9 cellular contexts compared by ENCODE assay signal in the genomic region with DNA sequence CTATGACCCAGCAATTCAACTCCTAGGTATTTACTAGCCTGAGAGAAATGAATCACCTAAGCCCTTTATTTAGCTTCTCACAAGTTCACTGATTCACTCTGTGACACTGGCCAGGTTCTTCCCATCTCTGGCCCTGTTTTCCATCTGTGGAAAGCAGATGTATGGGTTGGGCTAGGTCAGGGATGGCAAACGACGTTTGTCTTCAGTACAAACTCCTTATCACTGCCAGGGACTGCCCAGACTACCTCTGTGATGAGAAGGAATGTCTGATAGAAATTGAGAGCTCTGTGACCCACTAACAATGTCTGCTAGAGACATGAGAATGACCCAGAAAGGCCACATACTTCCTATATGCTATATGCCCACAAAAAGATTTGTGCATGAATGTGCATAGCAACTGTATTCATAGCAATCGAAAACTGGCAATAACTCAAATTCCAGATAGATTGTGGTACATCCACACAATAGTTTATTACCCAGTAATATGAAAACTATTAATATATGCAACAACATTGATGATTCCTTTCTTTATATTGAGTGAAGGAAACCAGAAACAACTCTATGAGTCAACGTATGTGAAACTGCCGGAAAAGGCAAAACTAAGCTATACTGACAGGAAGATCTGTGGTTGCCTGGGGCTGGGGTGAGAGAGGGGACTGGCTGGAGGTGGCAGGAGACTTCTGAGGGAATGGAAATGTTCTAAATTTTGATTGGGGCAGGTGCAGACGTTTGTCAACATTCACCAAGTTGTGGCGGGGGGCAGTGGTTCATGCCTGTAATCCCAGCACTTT. TPM values are rescaled to one million over a fixed set of nuclear protein-coding genes. Genes with fewer than 3 reads are reported as not detected.
DNase-seq lines count a peak whose midpoint lies in the region; ATAC-seq, FAIRE-seq and TF ChIP-seq lines count a peak whose summit lies in the region.
"Had no signal": no experiment of that assay in that cellular context is flagged by ENCODE, and none has a peak within 500 bp of the region (broad histone marks: within the 10 kb centered on the region; RNA-seq: fewer than 3 reads in every experiment).

No MANE protein-coding gene starts in this region.

- no peak overlapping the region for H3K4me3 ChIP-seq in pancreas

- H3K4me1 ChIP-seq in pancreas = no peaks in the 10 kb centered on the region

- intact Hi-C loops in pancreas (cut with DNase I) = no loop called here

- peak overlapping the region; percentile 30 to 95 (median 65) for H3K27ac Mint-ChIP-seq in naive B cell

- peak overlapping the region in 6 of 8 donors; percentile 9 to 61 (median 28) for H3K4me3 Mint-ChIP-seq in naive B cell

- DNase-seq in MV-4-11 (lab: John Stamatoyannopoulos, UW) (peak; percentile 62), naive B cell (no peak), pancreas (no peak), GM19238 (ENCODE audit: insufficient read length, low spot score) (no peak), iPS-NIHi7 (ENCODE audit: extremely low spot score) (no peak)
- peak; percentile 34 to 36 for DNase-seq in activated T-helper 1 cell treated with anti-CD3 and anti-CD28 coated beads, Interleukin-2, amount 50 U/mL, for 16 hours (ENCODE audit: low read depth in 1 of 2, low spot score in 1 of 2)
- no peak for DNase-seq in effector CD8-positive, alpha-beta T cell (lab: John Stamatoyannopoulos, UW)

- WGBS in pancreas, 2 donors = 58 to 65% methylated on average over 7 of the region's 7 CpGs

- FAIRE-seq in pancreas (lab: Jason Lieb, UNC) = no peak

- no peak overlapping the region for H3K27ac ChIP-seq in pancreas

- peak; percentile 59 for ATAC-seq in GM21423 (IDR thresholded peaks at IDR 0.05; ENCODE audit: unreplicated experiment)
- peak in 1 of 2 donors; percentile 51 for ATAC-seq in naive B cell (ENCODE audit: low read depth in 2 of 2)
- no peak for ATAC-seq in pancreas

- H3K4me1 Mint-ChIP-seq in naive B cell = peaks cover 38 to 67% (median 52%) of the 10 kb centered on the region in 3 donors

- H3K36me3 ChIP-seq in pancreas = no peaks in the 10 kb centered on the region

- H3K9me3 Mint-ChIP-seq in naive B cell = no peaks in the 10 kb centered on the region

- no peaks in the 10 kb centered on the region for H3K27me3 ChIP-seq in pancreas

- no peaks in the 10 kb centered on the region for H3K27me3 Mint-ChIP-seq in naive B cell

- no peaks in the 10 kb centered on the region for H3K36me3 Mint-ChIP-seq in naive B cell

- TF ChIP-seq CTCF in pancreas (IDR thresholded peaks at IDR 0.05) = no peak

- H3K9me3 ChIP-seq in pancreas = no peaks in the 10 kb centered on the region

RNA-seq across cellular contexts. Expression of a gene that starts 32.0 kb away (rescaled TPM):
- polyA plus RNA-seq in naive B cell (ENCODE audit: low read depth in 6 of 6) = 10 to 100 TPM in 5 of 6 donors, 1 to 10 TPM in 1; 6.3 to 75.5 (median 43.4) TPM
- 1 to 10 TPM in 2 of 6 donors, under 1 TPM in 4; 0.47 to 3.0 (median 0.83) TPM for total RNA-seq in pancreas
- under 1 TPM; 0.38 to 0.65 TPM for polyA plus RNA-seq in pancreas

RNA-seq across cellular contexts. Expression of a gene that starts 44.7 kb away (rescaled TPM):
- 1 to 10 TPM in 2 of 6 donors, under 1 TPM in 4; 0.42 to 1.1 (median 0.83) TPM for polyA plus RNA-seq in naive B cell (ENCODE audit: low read depth in 6 of 6)
- not detected for total RNA-seq in pancreas
- polyA plus RNA-seq in pancreas = under 1 TPM in 1 of 2 donors, not detected in 1; 0.05 TPM
- total RNA-seq: SK-MEL-5 had no signal

Comparison
In these comparisons a context has a peak if more than half of its experiments do, and no peak if none do; other contexts are left out.
1. DNase-seq: peak in MV-4-11 (single experiment) and activated T-helper 1 cell treated with anti-CD3 and anti-CD28 coated beads, Interleukin-2, amount 50 U/mL, for 16 hours (2 of 2); none in naive B cell (single experiment), pancreas (0 of 6), GM19238 (single experiment), effector CD8-positive, alpha-beta T cell (single experiment) and iPS-NIHi7 (single experiment).
2. RNA of a gene that starts 32.0 kb away (polyA plus RNA-seq): 6.3 to 75.5 TPM in naive B cell; 0.38 to 0.65 TPM in pancreas; every median in the first group is over 4 times any median in the second.